In the genomic region with DNA sequence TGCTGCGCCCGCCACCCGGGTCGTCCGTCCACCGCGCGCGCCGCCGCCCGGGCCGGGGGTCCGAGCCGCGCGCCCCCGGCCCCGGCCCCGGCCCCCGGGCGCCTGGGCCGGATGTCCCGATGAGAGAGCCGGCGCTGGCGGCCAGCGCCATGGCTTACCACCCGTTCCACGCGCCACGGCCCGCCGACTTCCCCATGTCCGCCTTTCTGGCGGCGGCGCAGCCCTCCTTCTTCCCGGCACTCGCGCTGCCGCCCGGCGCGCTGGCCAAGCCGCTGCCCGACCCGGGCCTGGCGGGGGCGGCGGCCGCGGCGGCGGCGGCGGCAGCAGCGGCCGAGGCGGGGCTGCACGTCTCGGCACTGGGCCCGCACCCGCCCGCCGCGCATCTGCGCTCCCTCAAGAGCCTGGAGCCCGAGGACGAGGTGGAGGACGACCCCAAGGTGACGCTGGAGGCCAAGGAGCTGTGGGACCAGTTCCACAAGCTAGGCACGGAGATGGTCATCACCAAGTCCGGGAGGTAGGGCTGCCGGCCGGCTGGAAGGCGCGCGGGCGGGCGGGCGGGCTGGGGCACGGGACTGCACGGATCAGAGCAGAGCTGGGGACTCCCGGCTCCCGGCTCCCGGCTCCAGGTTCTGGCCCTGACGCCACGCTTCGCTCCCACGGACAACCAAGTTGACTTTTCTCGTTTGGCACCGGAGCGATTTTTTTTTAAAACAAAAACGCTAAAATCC, we compare ENCODE assay signal across 8 cellular contexts. TPM values are rescaled to one million over a fixed set of nuclear protein-coding genes. Genes with fewer than 3 reads are reported as not detected.
DNase-seq lines count a peak whose midpoint lies in the region; ATAC-seq and TF ChIP-seq lines count a peak whose summit lies in the region.

No MANE protein-coding gene starts in this region.

- in situ Hi-C loops in astrocyte of the cerebellum (cut with HindIII; ENCODE audit: low sequenced_read_pairs), result loop anchor here (10.0 kb wide), 1 partner anchor 395 kb away; no protein-coding TSS in a partner anchor

- H2BK20ac ChIP-seq in H9 (ENCODE audit: low read depth, low read length, poor library complexity, severe bottlenecking), result no peak overlapping the region

- H3K79me2 ChIP-seq in ACC112 (ENCODE audit: control insufficient read depth, insufficient read depth, low read length, unreplicated experiment), result peaks cover 73% of the 10 kb centered on the region
- no peaks in the 10 kb centered on the region for H3K79me2 ChIP-seq in H9 (ENCODE audit: insufficient read depth, low read length)
- no peaks in the 10 kb centered on the region for H3K79me2 ChIP-seq in mesendoderm (ENCODE audit: control insufficient read depth, insufficient read depth, low read length)

- H3K27me3 ChIP-seq in ACC112 (ENCODE audit: insufficient read depth, low read length), result no peaks in the 10 kb centered on the region
- peaks cover 90% of the 10 kb centered on the region for H3K27me3 ChIP-seq in H9 (ENCODE audit: insufficient read depth, low read length)
- H3K27me3 ChIP-seq in mesendoderm (ENCODE audit: insufficient read depth, low read length, poor library complexity), result peaks cover 71% of the 10 kb centered on the region

- no peaks in the 10 kb centered on the region for H3K36me3 Mint-ChIP-seq in H9 (ENCODE audit: insufficient read depth in 1 of 3, low read depth in 3 of 3)

- H2BK15ac ChIP-seq in H9 (ENCODE audit: low read depth, low read length) (no peak overlapping the region), mesendoderm (replicated peaks; ENCODE audit: low read depth) (no peak overlapping the region)

- no peak overlapping the region for H3K27ac Mint-ChIP-seq in H9

- no peak overlapping the region for H3T11ph ChIP-seq in H9 (ENCODE audit: low read length)

- H3K4me3 ChIP-seq in ACC112 (ENCODE audit: low read depth, low read length) (peak overlapping the region; percentile 98), astrocyte of the cerebellum (ENCODE audit: low read depth, low read length) (peak overlapping the region; percentile 33), mesendoderm (ENCODE audit: low read length) (no peak overlapping the region)

- H3K4me2 ChIP-seq in H9 (ENCODE audit: insufficient read depth, insufficient read length, low read length) (no peak overlapping the region), mesendoderm (ENCODE audit: low read length) (peak overlapping the region; percentile 44)

- H3K4me3 Mint-ChIP-seq in H9, result peak overlapping the region; percentile 35 to 62; a peak in 3 of 5 replicates

- no peak for TF ChIP-seq CTCF in H9 (conservative IDR thresholded peaks at IDR 0.05)
- TF ChIP-seq CTCF in astrocyte of the cerebellum (IDR thresholded peaks at IDR 0.05; ENCODE audit: low read depth, low read length, missing control alignments), result no peak

- H3K23me2 ChIP-seq in H9 (ENCODE audit: insufficient read length, low read depth, low read length, poor library complexity, severe bottlenecking), result peaks cover 12% of the 10 kb centered on the region

- no CpG with 5 or more reads among the region's 95 CpGs for WGBS in H9 (ENCODE audit: extremely low coverage, insufficient read length, low lambda C conversion rate)
- no CpG with 5 or more reads among the region's 95 CpGs for WGBS in mesendoderm (ENCODE audit: extremely low coverage, insufficient coverage, low lambda C conversion rate)

- H4K20me1 ChIP-seq in H9 (ENCODE audit: control insufficient read depth, insufficient read depth, insufficient read length), result peaks cover 2% of the 10 kb centered on the region

- H2BK5ac ChIP-seq in H9 (ENCODE audit: insufficient read length, low read length) (no peak overlapping the region), mesendoderm (ENCODE audit: low read length) (no peak overlapping the region)

- no peak overlapping the region for H3K18ac ChIP-seq in H9 (ENCODE audit: insufficient read length, low read depth, low read length)
- H3K18ac ChIP-seq in mesendoderm (ENCODE audit: low read length), result no peak overlapping the region

- H3K9me3 Mint-ChIP-seq in H9, result peaks cover 0 to 5% of the 10 kb centered on the region in 2 experiments; a peak in 4 of 5 replicates

- H3K36me3 ChIP-seq in ACC112 (ENCODE audit: insufficient read depth, low read length) (0 out of 2 replicates have a peak, but pooled peaks cover 13% of the 10 kb centered on the region), mesendoderm (ENCODE audit: control insufficient read depth, insufficient read depth, low read length) (no peaks in the 10 kb centered on the region)

- no peak overlapping the region for H3K9ac ChIP-seq in H9 (ENCODE audit: extremely low read depth, insufficient read length, low read length)
- H3K9ac ChIP-seq in mesendoderm (ENCODE audit: low read length), result no peak overlapping the region

- H3K4ac ChIP-seq in H9 (ENCODE audit: low read depth, low read length) (no peak overlapping the region), mesendoderm (ENCODE audit: low read depth, low read length) (no peak overlapping the region)

- no peaks in the 10 kb centered on the region for H3K9me3 ChIP-seq in H9 (ENCODE audit: control insufficient read depth, low read depth, low read length)

- no peak overlapping the region for H2BK12ac ChIP-seq in H9 (ENCODE audit: insufficient read length, low read depth, low read length)

- peaks cover 93% of the 10 kb centered on the region for H3K27me3 Mint-ChIP-seq in H9 (ENCODE audit: low read depth)

- H3K4me1 ChIP-seq in ACC112 (ENCODE audit: control insufficient read depth, insufficient read depth, low read length, unreplicated experiment) (peaks cover 16% of the 10 kb centered on the region), H9 (ENCODE audit: insufficient read depth, low read length) (no peaks in the 10 kb centered on the region), mesendoderm (ENCODE audit: control insufficient read depth, low read depth, low read length) (no peaks in the 10 kb centered on the region)

- H4K91ac ChIP-seq in H9 (ENCODE audit: insufficient read length, low read depth, low read length), result no peak overlapping the region

- no peak overlapping the region for H3K23ac ChIP-seq in H9 (ENCODE audit: insufficient read length, low read depth, low read length)
- no peak overlapping the region for H3K23ac ChIP-seq in mesendoderm (ENCODE audit: low read length)

- H2BK120ac ChIP-seq in H9 (ENCODE audit: low read depth, low read length, poor library complexity, severe bottlenecking) (no peak overlapping the region), mesendoderm (ENCODE audit: low read depth, low read length) (no peak overlapping the region)

- H3K14ac ChIP-seq in H9 (ENCODE audit: insufficient read depth, low read length), result no peak overlapping the region

- H2AK5ac ChIP-seq in H9 (ENCODE audit: insufficient read length, low read length), result no peak overlapping the region
- H2AK5ac ChIP-seq in mesendoderm (ENCODE audit: low read length), result no peak overlapping the region

- H3K56ac ChIP-seq in H9 (ENCODE audit: insufficient read length, low read depth, low read length), result no peak overlapping the region
- no peak overlapping the region for H3K56ac ChIP-seq in mesendoderm (ENCODE audit: low read length)

- H4K5ac ChIP-seq in H9 (ENCODE audit: insufficient read length, low read depth, low read length) (no peak overlapping the region), mesendoderm (ENCODE audit: low read length) (no peak overlapping the region)

- DNase-seq in H9, result peak; percentile 64
- DNase-seq in astrocyte of the cerebellum (ENCODE audit: low read depth), result no peak
- peak; percentile 53 for DNase-seq in mesendoderm
- DNase-seq in stimulated activated CD4-positive, alpha-beta T cell treated with anti-CD3 and anti-CD28 coated beads, Interleukin-2, amount 100 ng/mL, for 24 hours, result no peak
- DNase-seq in dedifferentiated amniotic fluid mesenchymal stem cell (ENCODE audit: extremely low spot score), result no peak
- DNase-seq in stimulated activated CD8-positive, alpha-beta memory T cell treated with anti-CD3 and anti-CD28 coated beads, Interleukin-4, amount 100 ng/mL, for 48 hours, result no peak

- H3K27ac ChIP-seq in ACC112 (ENCODE audit: low read depth, low read length) (peak overlapping the region; percentile 71), H9 (ENCODE audit: insufficient read length, low read depth, low read length) (no peak overlapping the region), mesendoderm (ENCODE audit: low read depth, low read length) (no peak overlapping the region)

- H4K8ac ChIP-seq in H9 (replicated peaks; ENCODE audit: insufficient read length, low read depth, low read length), result no peak overlapping the region
- no peak overlapping the region for H4K8ac ChIP-seq in mesendoderm (ENCODE audit: low read depth, low read length)

- peaks cover 28 to 34% of the 10 kb centered on the region in 2 experiments for H3K4me1 Mint-ChIP-seq in H9

- H2AFZ ChIP-seq in ACC112 (ENCODE audit: low read length, unreplicated experiment), result peak overlapping the region; percentile 63
- no peak overlapping the region for H2AFZ ChIP-seq in H9 (ENCODE audit: low read length)

- no peak for ATAC-seq in HG02642 (IDR thresholded peaks at IDR 0.05; ENCODE audit: poor library complexity, unreplicated experiment)

- H3K79me1 ChIP-seq in H9 (ENCODE audit: insufficient read depth, low read depth, low read length, poor library complexity, severe bottlenecking) (no peaks in the 10 kb centered on the region), mesendoderm (ENCODE audit: low read length) (no peaks in the 10 kb centered on the region)

RNA-seq across cellular contexts. Expression of gene TBX2, which starts 0.6 kb away (rescaled TPM):
- total RNA-seq in H9 (2021), result not detected in 2 replicates
- 0.01 TPM for polyA plus RNA-seq in mesendoderm (2013, experiment 1 of 2)
- polyA plus RNA-seq in mesendoderm (2013, experiment 2 of 2), result 0.01 TPM

RNA-seq across cellular contexts. Expression of gene TBX4, which starts 52.0 kb away (rescaled TPM):
- total RNA-seq in H9 (2021), result not detected in 2 replicates
- 0.06 TPM for polyA plus RNA-seq in mesendoderm (2013, experiment 1 of 2)
- 0.13 TPM for polyA plus RNA-seq in mesendoderm (2013, experiment 2 of 2)

Comparison
In these comparisons a context has a peak if more than half of its experiments do, and no peak if none do; other contexts are left out.
1. DNase-seq: peak in H9 (single experiment) and mesendoderm (single experiment); none in astrocyte of the cerebellum (single experiment), stimulated activated CD4-positive, alpha-beta T cell treated with anti-CD3 and anti-CD28 coated beads, Interleukin-2, amount 100 ng/mL, for 24 hours (0 of 2), dedifferentiated amniotic fluid mesenchymal stem cell (single experiment) and stimulated activated CD8-positive, alpha-beta memory T cell treated with anti-CD3 and anti-CD28 coated beads, Interleukin-4, amount 100 ng/mL, for 48 hours (single experiment).